ENCODE assay signal across 8 cellular contexts in the genomic region with DNA sequence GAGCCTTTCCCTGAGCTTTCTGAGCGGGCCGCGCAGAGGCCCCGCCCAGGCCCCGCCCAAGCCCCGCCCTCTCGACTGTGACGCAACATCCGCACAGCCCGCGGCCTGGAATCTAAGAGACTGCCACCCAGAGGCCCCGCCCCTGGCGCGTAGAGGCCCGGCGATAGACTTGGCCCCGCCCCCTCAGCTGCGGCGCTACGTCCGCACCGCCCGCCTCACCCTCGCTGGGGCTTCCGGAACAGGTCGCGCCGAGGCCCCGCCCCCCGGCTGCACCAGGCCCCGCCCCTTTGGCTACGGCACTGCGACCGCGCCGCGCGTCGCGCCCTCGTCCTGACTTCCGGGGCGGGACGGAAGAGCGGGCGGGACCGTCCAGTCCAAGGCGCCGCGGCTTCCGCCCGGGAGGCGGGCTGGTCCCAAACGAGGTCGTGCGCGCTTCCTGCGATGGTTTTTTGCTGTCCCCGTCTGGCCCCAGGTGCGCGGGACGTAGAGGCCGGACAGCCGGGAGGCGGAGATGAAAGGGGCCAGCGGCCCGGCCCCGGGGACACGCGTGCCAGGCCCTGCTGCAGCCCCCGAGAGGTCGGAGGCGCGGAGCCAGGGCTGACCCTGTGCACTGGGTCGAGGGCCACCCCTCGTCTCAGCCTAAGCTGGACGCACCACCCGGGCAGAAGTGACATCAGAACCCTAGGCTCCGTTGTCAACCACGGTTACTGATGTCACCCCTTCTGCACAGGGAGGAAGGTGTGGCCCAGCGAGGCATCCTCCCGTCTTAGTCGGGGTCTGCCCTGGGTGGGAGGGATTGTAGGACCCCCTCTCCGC. TPM values are rescaled to one million over a fixed set of nuclear protein-coding genes. Genes with fewer than 3 reads are reported as not detected.
DNase-seq lines count a peak whose midpoint lies in the region; ATAC-seq lines count a peak whose summit lies in the region.

No MANE protein-coding gene starts in this region.

- DNase-seq in COR-L47 (lab: John Stamatoyannopoulos, UW) (peak; percentile 99), HPDE6-E6E7 (ENCODE audit: extremely low spot score) (peak; percentile 94), NOMO-1 treated with DMSO at 0.1 percent for 48 hours (lab: John Stamatoyannopoulos, UW; ENCODE audit: unreplicated experiment) (peak; percentile 99), mesendoderm (peak; percentile 99)
- DNase-seq in activated CD8-positive, alpha-beta memory T cell treated with anti-CD3 and anti-CD28 coated beads, Interleukin-2, amount 10 ng/mL, durations not matched to agents 7 days and 5 days: peak; percentile 100
- DNase-seq in effector memory CD8-positive, alpha-beta T cell: peak; percentile 98 to 99 (median 99)
- peak; percentile 100 for DNase-seq in stimulated activated CD8-positive, alpha-beta memory T cell treated with anti-CD3 and anti-CD28 coated beads, Interleukin-12 subunit alpha, Interleukin-12 subunit beta, amount 100 ng/mL, for 24 hours (ENCODE audit: extremely low read depth)

- ATAC-seq in GM19467 (IDR thresholded peaks at IDR 0.05; ENCODE audit: unreplicated experiment): peak; percentile 89
- ATAC-seq in activated CD8-positive, alpha-beta memory T cell treated with anti-CD3 and anti-CD28 coated beads, Interleukin-2, amount 10 ng/mL, durations not matched to agents 7 days and 5 days: peak; percentile 93
- ATAC-seq in effector memory CD8-positive, alpha-beta T cell (replicated peaks): peak; percentile 86

- CTCF ChIA-PET in activated CD8-positive, alpha-beta memory T cell treated with anti-CD3 and anti-CD28 coated beads, Interleukin-2, amount 10 ng/mL, durations not matched to agents 7 days and 5 days (lab: Charles Lee): interaction anchor here (0.7 to 6.3 kb wide), 18 partner anchors 9 to 298 kb away, joined by 3 to 68 read pairs (median 4); no protein-coding TSS in a partner anchor

- peak overlapping the region; percentile 90 for H3K27ac Mint-ChIP-seq in activated CD8-positive, alpha-beta memory T cell treated with anti-CD3 and anti-CD28 coated beads, Interleukin-2, amount 10 ng/mL, durations not matched to agents 7 days and 5 days
- H3K27ac Mint-ChIP-seq in effector memory CD8-positive, alpha-beta T cell: peak overlapping the region; percentile 90 to 93

- H3K9ac ChIP-seq in mesendoderm (ENCODE audit: low read length): peak overlapping the region; percentile 83

- H3K18ac ChIP-seq in mesendoderm (ENCODE audit: low read length): peak overlapping the region; percentile 77

- peaks cover 13% of the 10 kb centered on the region for H3K4me1 Mint-ChIP-seq in activated CD8-positive, alpha-beta memory T cell treated with anti-CD3 and anti-CD28 coated beads, Interleukin-2, amount 10 ng/mL, durations not matched to agents 7 days and 5 days
- peaks cover 5 to 8% of the 10 kb centered on the region in 2 donors for H3K4me1 Mint-ChIP-seq in effector memory CD8-positive, alpha-beta T cell (ENCODE audit: low read depth in 2 of 2)

- no peaks in the 10 kb centered on the region for H3K36me3 Mint-ChIP-seq in activated CD8-positive, alpha-beta memory T cell treated with anti-CD3 and anti-CD28 coated beads, Interleukin-2, amount 10 ng/mL, durations not matched to agents 7 days and 5 days
- peaks cover 6% of the 10 kb centered on the region for H3K36me3 Mint-ChIP-seq in effector memory CD8-positive, alpha-beta T cell (ENCODE audit: insufficient read depth)

- H3K23ac ChIP-seq in mesendoderm (ENCODE audit: low read length): no peak overlapping the region

- H4K8ac ChIP-seq in mesendoderm (ENCODE audit: low read depth, low read length): peak overlapping the region; percentile 100

- H3K4ac ChIP-seq in mesendoderm (ENCODE audit: low read depth, low read length): no peak overlapping the region

- H3K27me3 Mint-ChIP-seq in activated CD8-positive, alpha-beta memory T cell treated with anti-CD3 and anti-CD28 coated beads, Interleukin-2, amount 10 ng/mL, durations not matched to agents 7 days and 5 days: no peaks in the 10 kb centered on the region
- no peaks in the 10 kb centered on the region for H3K27me3 Mint-ChIP-seq in effector memory CD8-positive, alpha-beta T cell

- no peak overlapping the region for H2BK120ac ChIP-seq in mesendoderm (ENCODE audit: low read depth, low read length)

- peak overlapping the region; percentile 95 for H3K56ac ChIP-seq in mesendoderm (ENCODE audit: low read length)

- H3K4me3 Mint-ChIP-seq in activated CD8-positive, alpha-beta memory T cell treated with anti-CD3 and anti-CD28 coated beads, Interleukin-2, amount 10 ng/mL, durations not matched to agents 7 days and 5 days: peak overlapping the region; percentile 76
- H3K4me3 Mint-ChIP-seq in effector memory CD8-positive, alpha-beta T cell: peak overlapping the region; percentile 79 to 80

- no peak overlapping the region for H2BK5ac ChIP-seq in mesendoderm (ENCODE audit: low read length)

- peak overlapping the region; percentile 85 for H3K4me2 ChIP-seq in mesendoderm (ENCODE audit: low read length)

- H3K9me3 Mint-ChIP-seq in activated CD8-positive, alpha-beta memory T cell treated with anti-CD3 and anti-CD28 coated beads, Interleukin-2, amount 10 ng/mL, durations not matched to agents 7 days and 5 days (ENCODE audit: low read depth): no peaks in the 10 kb centered on the region
- no peaks in the 10 kb centered on the region for H3K9me3 Mint-ChIP-seq in effector memory CD8-positive, alpha-beta T cell

- H2AK5ac ChIP-seq in mesendoderm (ENCODE audit: low read length): no peak overlapping the region

- no peaks in the 10 kb centered on the region for H3K4me1 ChIP-seq in mesendoderm (ENCODE audit: control insufficient read depth, low read depth, low read length)

- H3K27me3 ChIP-seq in mesendoderm (ENCODE audit: insufficient read depth, low read length, poor library complexity): no peaks in the 10 kb centered on the region

- no peaks in the 10 kb centered on the region for H3K79me1 ChIP-seq in mesendoderm (ENCODE audit: low read length)

- peak overlapping the region; percentile 56 for H3K4me3 ChIP-seq in mesendoderm (ENCODE audit: low read length)

- no peaks in the 10 kb centered on the region for H3K36me3 ChIP-seq in mesendoderm (ENCODE audit: control insufficient read depth, insufficient read depth, low read length)

- no peak overlapping the region for H2BK15ac ChIP-seq in mesendoderm (replicated peaks; ENCODE audit: low read depth)

- no peaks in the 10 kb centered on the region for H3K79me2 ChIP-seq in mesendoderm (ENCODE audit: control insufficient read depth, insufficient read depth, low read length)

- H3K27ac ChIP-seq in mesendoderm (ENCODE audit: low read depth, low read length): no peak overlapping the region

- no peak overlapping the region for H4K5ac ChIP-seq in mesendoderm (ENCODE audit: low read length)

- WGBS in mesendoderm (ENCODE audit: extremely low coverage, insufficient coverage, low lambda C conversion rate): no CpG with 5 or more reads among the region's 84 CpGs

RNA-seq across cellular contexts. Expression of gene WNT7B, which starts 59.0 kb away (rescaled TPM):
- not detected for total RNA-seq in activated CD8-positive, alpha-beta memory T cell treated with anti-CD3 and anti-CD28 coated beads, Interleukin-2, amount 10 ng/mL, durations not matched to agents 7 days and 5 days
- not detected for polyA plus RNA-seq in mesendoderm (2013, experiment 1 of 2)
- 0.03 TPM for polyA plus RNA-seq in mesendoderm (2013, experiment 2 of 2)
